ENCODE assay signal across 17 cellular contexts in the genomic region with DNA sequence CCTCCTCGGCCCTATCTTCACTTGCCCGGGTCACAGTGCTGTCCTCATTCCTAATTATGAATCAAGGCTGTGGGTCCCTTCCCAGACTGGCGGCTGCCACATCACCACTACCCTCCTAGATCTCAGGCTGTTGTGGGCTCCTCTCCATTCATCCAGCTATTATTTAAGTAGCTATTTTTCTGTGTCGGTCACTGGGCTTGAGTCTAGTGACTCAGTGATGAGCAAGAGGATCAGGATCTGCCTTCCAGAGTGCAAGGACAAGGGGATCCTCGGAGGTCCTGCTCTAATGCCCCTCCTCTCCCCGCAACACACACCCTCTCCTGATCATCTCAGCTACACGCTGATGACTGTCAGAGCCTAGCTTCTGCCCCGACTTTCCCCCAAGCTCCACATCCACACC. TPM values are rescaled to one million over a fixed set of nuclear protein-coding genes. Genes with fewer than 3 reads are reported as not detected.
A peak's percentile ranks its signal among the peaks of the same experiment; 100 is the strongest.
DNase-seq lines count a peak whose midpoint lies in the region; ATAC-seq and TF ChIP-seq lines count a peak whose summit lies in the region.
"Had no signal": no experiment of that assay in that cellular context is flagged by ENCODE, and none has a peak within 500 bp of the region (broad histone marks: within the 10 kb centered on the region; RNA-seq: fewer than 3 reads in every experiment).

No MANE protein-coding gene starts in this region.

- H3K4me2 ChIP-seq in fibroblast of lung (ENCODE audit: extremely low read depth, insufficient read depth, low read length) (no peak overlapping the region), skeletal muscle satellite cell (ENCODE audit: low read length) (peak overlapping the region; percentile 57)

- H3K27me3 ChIP-seq in RWPE2 (ENCODE audit: insufficient read depth, poor library complexity, severe bottlenecking): no peaks in the 10 kb centered on the region
- no peaks in the 10 kb centered on the region for H3K27me3 ChIP-seq in fibroblast of lung (ENCODE audit: control insufficient read depth, insufficient read depth, low read length)
- no peaks in the 10 kb centered on the region for H3K27me3 ChIP-seq in skeletal muscle satellite cell (ENCODE audit: control insufficient read depth, insufficient read depth, low read length)

- H3K36me3 ChIP-seq in RWPE2 (ENCODE audit: low read depth) (no peaks in the 10 kb centered on the region), fibroblast of lung (ENCODE audit: control insufficient read depth, insufficient read depth, low read length) (no peaks in the 10 kb centered on the region), skeletal muscle satellite cell (ENCODE audit: insufficient read depth, low read length) (no peaks in the 10 kb centered on the region)
- H3K36me3 ChIP-seq: cardiac muscle cell had no signal

- no peak overlapping the region for H3K27ac ChIP-seq in RWPE2 (ENCODE audit: poor library complexity, severe bottlenecking)
- H3K27ac ChIP-seq in fibroblast of lung (ENCODE audit: insufficient read depth, low read length): no peak overlapping the region
- H3K27ac ChIP-seq: cardiac muscle cell, epithelial cell of prostate, parathyroid adenoma had no signal

- no peaks in the 10 kb centered on the region for H3K4me1 ChIP-seq in RWPE2 (ENCODE audit: insufficient read depth, poor library complexity, severe bottlenecking)
- H3K4me1 ChIP-seq in fibroblast of lung (ENCODE audit: control insufficient read depth, extremely low read depth, insufficient read depth, low read length): peaks cover 9% of the 10 kb centered on the region
- peaks cover 49% of the 10 kb centered on the region for H3K4me1 ChIP-seq in skeletal muscle satellite cell (ENCODE audit: control insufficient read depth, insufficient read depth, low read length)
- H3K4me1 ChIP-seq: parathyroid adenoma had no signal

- no peak for TF ChIP-seq CTCF in RWPE2 (IDR thresholded peaks at IDR 0.05; ENCODE audit: poor library complexity, severe bottlenecking)
- TF ChIP-seq CTCF in fibroblast of lung (conservative IDR thresholded peaks at IDR 0.05 in 1 of 2, IDR thresholded peaks at IDR 0.05 in 1 of 2; ENCODE audit: low read depth in 1 of 2, low read length in 2 of 2): no peak

- H3K9me3 ChIP-seq in RWPE2 (ENCODE audit: severe bottlenecking) (no peaks in the 10 kb centered on the region), fibroblast of lung (ENCODE audit: control insufficient read depth, insufficient read depth, low read depth, low read length) (no peaks in the 10 kb centered on the region), skeletal muscle satellite cell (replicated peaks; ENCODE audit: low read length) (no peaks in the 10 kb centered on the region)

- H2AFZ ChIP-seq in fibroblast of lung (ENCODE audit: low read length): no peak overlapping the region
- H2AFZ ChIP-seq: parathyroid adenoma had no signal

- peak; percentile 85 for DNase-seq in GM03348 (ENCODE audit: low spot score)
- no peak for DNase-seq in RWPE2 (ENCODE audit: low spot score)
- DNase-seq in fibroblast of lung (ENCODE audit: low read depth in 2 of 2): peak; percentile 37 to 93
- DNase-seq in SHP77 treated with DMSO at 0.1 percent for 48 hours (lab: John Stamatoyannopoulos, UW): no peak
- DNase-seq in NCI-H2227 (lab: John Stamatoyannopoulos, UW; ENCODE audit: unreplicated experiment): no peak
- DNase-seq: activated CD4-positive, alpha-beta T cell treated with anti-CD3 and anti-CD28 coated beads, Interleukin-2, amount 10 ng/mL, durations not matched to agents 7 days and 5 days; Karpas-422; NCI-H2029 treated with DMSO at 0.1 percent for 48 hours; stimulated activated CD4-positive, alpha-beta T cell treated with anti-CD3 and anti-CD28 coated beads, Interleukin-2, amount 100 ng/mL, for 48 hours; stimulated activated naive CD8-positive, alpha-beta T cell treated with anti-CD3 and anti-CD28 coated beads, Interleukin-15, amount 100 ng/mL, for 72 hours had no signal

- no peaks in the 10 kb centered on the region for H4K20me1 ChIP-seq in fibroblast of lung (ENCODE audit: control insufficient read depth, extremely low read depth, insufficient read depth, low read length)

- ATAC-seq in RWPE2 (ENCODE audit: low read depth) (peak; percentile 47), GM21423 (IDR thresholded peaks at IDR 0.05; ENCODE audit: unreplicated experiment) (no peak), HG03135 (IDR thresholded peaks at IDR 0.05; ENCODE audit: unreplicated experiment) (no peak)
- ATAC-seq: stimulated activated naive CD8-positive, alpha-beta T cell treated with anti-CD3 and anti-CD28 coated beads, Interleukin-15, amount 100 ng/mL, for 72 hours had no signal

- H3K9ac ChIP-seq in fibroblast of lung (ENCODE audit: insufficient read depth, low read length): no peak overlapping the region
- H3K9ac ChIP-seq in skeletal muscle satellite cell (ENCODE audit: low read depth, low read length): peak overlapping the region; percentile 42
- H3K9ac ChIP-seq: parathyroid adenoma had no signal

- H3K4me3 ChIP-seq in RWPE2 (ENCODE audit: severe bottlenecking) (no peak overlapping the region), fibroblast of lung (replicated peaks in 1 of 4; ENCODE audit: control extremely low read depth in 1 of 4, insufficient read depth in 1 of 4, low read depth in 3 of 4, low read length in 4 of 4) (no peak overlapping the region), skeletal muscle satellite cell (ENCODE audit: low read length) (peak overlapping the region; percentile 29)
- H3K4me3 ChIP-seq: cardiac muscle cell had no signal

- H3K79me2 ChIP-seq in fibroblast of lung (ENCODE audit: control insufficient read depth, insufficient read depth, low read length): no peaks in the 10 kb centered on the region
- H3K79me2 ChIP-seq: parathyroid adenoma had no signal

RNA-seq across cellular contexts. Expression of gene CDCP2, which starts 34.1 kb away (rescaled TPM):
- not detected in 2 replicates for total RNA-seq in fibroblast of lung
- not detected in 2 replicates for polyA plus RNA-seq in fibroblast of lung
- not detected in 2 replicates for polyA plus RNA-seq in fibroblast of lung (2012)
- polyA minus RNA-seq in fibroblast of lung (ENCODE audit: low replicate concordance): not detected in 2 replicates
- not detected in 2 replicates for total RNA-seq in skeletal muscle satellite cell (2012; rRNA removed)
- total RNA-seq: activated CD4-positive, alpha-beta T cell treated with anti-CD3 and anti-CD28 coated beads, Interleukin-2, amount 10 ng/mL, durations not matched to agents 7 days and 5 days; mesothelial cell of epicardium had no signal
- polyA plus RNA-seq: cardiac muscle cell had no signal

Comparison
In these comparisons a context has a peak if more than half of its experiments do, and no peak if none do; other contexts are left out.
1. DNase-seq: peak in GM03348 (single experiment) and fibroblast of lung (2 of 2); none in RWPE2 (single experiment), SHP77 treated with DMSO at 0.1 percent for 48 hours (single experiment) and NCI-H2227 (single experiment).